Comparison of ENCODE assay signal across 9 cellular contexts in genomic region chr9:136572003-136572595, GRCh38. TPM values are rescaled to one million over a fixed set of nuclear protein-coding genes. Genes with fewer than 3 reads are reported as not detected.
DNase-seq lines count a peak whose midpoint lies in the region; ATAC-seq and TF ChIP-seq lines count a peak whose summit lies in the region.
"Had no signal": no experiment of that assay in that cellular context is flagged by ENCODE, and none has a peak within 500 bp of the region (broad histone marks: within the 10 kb centered on the region; RNA-seq: fewer than 3 reads in every experiment).

No MANE protein-coding gene starts in this region.

- peak overlapping the region; percentile 52 for H3K18ac ChIP-seq in trophoblast cell (ENCODE audit: low read length)

- intact Hi-C loops in activated CD4-positive, alpha-beta T cell treated with anti-CD3 and anti-CD28 coated beads for 36 hours (cut with DNase I, micrococcal nuclease): no loop called here

- DNase-seq in amniotic epithelial cell (ENCODE audit: low read depth): peak; percentile 63
- no peak for DNase-seq in right atrium auricular region (ENCODE audit: low spot score)
- no peak for DNase-seq in trophoblast cell
- no peak for DNase-seq in activated CD4-positive, alpha-beta T cell treated with anti-CD3 and anti-CD28 coated beads for 36 hours
- no peak for DNase-seq in T-cell
- DNase-seq: NCI-H2029 had no signal

- H3K79me2 ChIP-seq in trophoblast cell (ENCODE audit: control insufficient read depth, insufficient read depth, low read length, poor library complexity): peaks cover 7% of the 10 kb centered on the region

- H3K36me3 ChIP-seq in ES-I3 (ENCODE audit: insufficient read depth, low read length): no peaks in the 10 kb centered on the region
- no peaks in the 10 kb centered on the region for H3K36me3 ChIP-seq in right atrium auricular region
- no peaks in the 10 kb centered on the region for H3K36me3 ChIP-seq in trophoblast cell (ENCODE audit: control insufficient read depth in 1 of 2, insufficient read depth in 2 of 2, low read length in 2 of 2)

- H3K9me3 ChIP-seq in ES-I3 (ENCODE audit: control insufficient read depth, insufficient read depth, low read length) (no peaks in the 10 kb centered on the region), right atrium auricular region (no peaks in the 10 kb centered on the region), trophoblast cell (ENCODE audit: insufficient read depth, low read depth, low read length) (peaks cover 5% of the 10 kb centered on the region)

- no peaks in the 10 kb centered on the region for H3K4me1 Mint-ChIP-seq in activated CD4-positive, alpha-beta T cell treated with anti-CD3 and anti-CD28 coated beads for 36 hours
- peaks cover 0 to 7% (median 0%) of the 10 kb centered on the region in 3 donors for H3K4me1 Mint-ChIP-seq in T-cell

- H3K9me3 Mint-ChIP-seq in activated CD4-positive, alpha-beta T cell treated with anti-CD3 and anti-CD28 coated beads for 36 hours (ENCODE audit: low read depth): peaks cover 4% of the 10 kb centered on the region
- H3K9me3 Mint-ChIP-seq in T-cell: no peaks in the 10 kb centered on the region

- peak overlapping the region; percentile 41 for H3K4me2 ChIP-seq in trophoblast cell (ENCODE audit: low read length)

- peak overlapping the region; percentile 86 for H2BK12ac ChIP-seq in trophoblast cell (ENCODE audit: low read length)

- CTCF ChIA-PET in activated CD4-positive, alpha-beta T cell treated with anti-CD3 and anti-CD28 coated beads for 36 hours (lab: Charles Lee): no interaction called here
- CTCF ChIA-PET in T-cell (lab: Charles Lee): interaction anchor here in 1 of 2 donors (0.6 kb wide), 1 partner anchor 491 kb away, joined by 3 read pairs; no protein-coding TSS in a partner anchor

- peaks cover 31% of the 10 kb centered on the region for H3K79me1 ChIP-seq in trophoblast cell (ENCODE audit: low read length)

- peak overlapping the region; percentile 22 for H2AK5ac ChIP-seq in trophoblast cell (ENCODE audit: low read length)

- peak overlapping the region; percentile 52 for H4K91ac ChIP-seq in trophoblast cell (ENCODE audit: low read depth, low read length)

- no peak for ATAC-seq in activated CD4-positive, alpha-beta T cell treated with anti-CD3 and anti-CD28 coated beads for 36 hours
- ATAC-seq in HG02938 (IDR thresholded peaks at IDR 0.05; ENCODE audit: unreplicated experiment) (no peak), HG02759 (IDR thresholded peaks at IDR 0.05; ENCODE audit: unreplicated experiment) (no peak), T-cell (replicated peaks in 1 of 4) (no peak)

- peak overlapping the region; percentile 5 for H2AFZ ChIP-seq in trophoblast cell (ENCODE audit: insufficient read depth, low read length, poor library complexity)

- H2BK120ac ChIP-seq in trophoblast cell (ENCODE audit: insufficient read depth, low read length, poor library complexity): peak overlapping the region; percentile 52

- H3K23ac ChIP-seq in trophoblast cell (ENCODE audit: low read length): no peak overlapping the region

- no peak overlapping the region for H3K4me3 ChIP-seq in right atrium auricular region
- no peak overlapping the region for H3K4me3 ChIP-seq in trophoblast cell (ENCODE audit: low read depth, low read length)

- H3K27ac ChIP-seq in right atrium auricular region (peak overlapping the region; percentile 76 to 84), trophoblast cell (ENCODE audit: low read depth, low read length) (peak overlapping the region; percentile 25)

- no CpG with 5 or more reads among the region's 13 CpGs for WGBS in trophoblast cell (ENCODE audit: extremely low coverage, insufficient coverage, insufficient read length)

- H3K27me3 Mint-ChIP-seq in activated CD4-positive, alpha-beta T cell treated with anti-CD3 and anti-CD28 coated beads for 36 hours: no peaks in the 10 kb centered on the region
- H3K27me3 Mint-ChIP-seq in T-cell: no peaks in the 10 kb centered on the region

- no peak overlapping the region for H3K27ac Mint-ChIP-seq in activated CD4-positive, alpha-beta T cell treated with anti-CD3 and anti-CD28 coated beads for 36 hours
- H3K27ac Mint-ChIP-seq in T-cell: no peak overlapping the region

- H3K4me1 ChIP-seq in ES-I3 (ENCODE audit: insufficient read depth, low read length): peaks cover 45% of the 10 kb centered on the region
- peaks cover 0 to 80% of the 10 kb centered on the region in 2 donors for H3K4me1 ChIP-seq in right atrium auricular region
- H3K4me1 ChIP-seq in trophoblast cell (ENCODE audit: control insufficient read depth in 1 of 2, insufficient read depth in 2 of 2, low read length in 2 of 2): peaks cover 41 to 44% of the 10 kb centered on the region in 2 experiments

- no peak overlapping the region for H3K4ac ChIP-seq in trophoblast cell (ENCODE audit: low read depth, low read length)

- peak overlapping the region; percentile 59 for H3K14ac ChIP-seq in trophoblast cell (ENCODE audit: low read length)

- H4K8ac ChIP-seq in trophoblast cell (ENCODE audit: low read depth, low read length): peak overlapping the region; percentile 6

- no peak overlapping the region for H3K4me3 Mint-ChIP-seq in activated CD4-positive, alpha-beta T cell treated with anti-CD3 and anti-CD28 coated beads for 36 hours
- H3K4me3 Mint-ChIP-seq in T-cell: no peak overlapping the region

- POLR2A ChIA-PET in activated CD4-positive, alpha-beta T cell treated with anti-CD3 and anti-CD28 coated beads for 36 hours (lab: Charles Lee): no interaction called here
- POLR2A ChIA-PET in T-cell (lab: Charles Lee): no interaction called here

- H3K36me3 Mint-ChIP-seq in activated CD4-positive, alpha-beta T cell treated with anti-CD3 and anti-CD28 coated beads for 36 hours (ENCODE audit: low read depth): no peaks in the 10 kb centered on the region
- H3K36me3 Mint-ChIP-seq in T-cell: no peaks in the 10 kb centered on the region

- H3K27me3 ChIP-seq in right atrium auricular region (no peaks in the 10 kb centered on the region), trophoblast cell (ENCODE audit: insufficient read depth, low read length) (no peaks in the 10 kb centered on the region)

- no peak overlapping the region for H2BK5ac ChIP-seq in trophoblast cell (ENCODE audit: low read depth, low read length, poor library complexity)

- H3K9ac ChIP-seq in ES-I3 (ENCODE audit: low read depth, low read length) (0 out of 2 replicates have a peak overlapping the region, but pooled peaks have one; percentile 4), trophoblast cell (ENCODE audit: low read length) (no peak overlapping the region)

- TF ChIP-seq CTCF in right atrium auricular region (IDR thresholded peaks at IDR 0.05): no peak

- H4K12ac ChIP-seq in trophoblast cell (ENCODE audit: low read depth, low read length): no peak overlapping the region

RNA-seq across cellular contexts. Expression of gene NOTCH1, which starts 26.3 kb away (rescaled TPM):
- 10 to 100 TPM; 14.2 to 39.7 TPM for total RNA-seq in right atrium auricular region
- 28.5 and 29.7 TPM in 2 replicates for polyA plus RNA-seq in trophoblast cell (2013)
- total RNA-seq in activated CD4-positive, alpha-beta T cell treated with anti-CD3 and anti-CD28 coated beads for 36 hours: 10 to 100 TPM; 70.0 to 79.4 TPM
- total RNA-seq in T-cell: 10 to 100 TPM; 50.1 to 96.1 (median 84.1) TPM
